In genomic region chr20:48722737-48723191, GRCh38 we compare ENCODE assay signal across 8 cellular contexts.
A peak's percentile ranks its signal among the peaks of the same experiment; 100 is the strongest.
DNase-seq lines count a peak whose midpoint lies in the region; ATAC-seq, FAIRE-seq and TF ChIP-seq lines count a peak whose summit lies in the region.

No MANE protein-coding gene starts in this region.

- TF ChIP-seq POLR2A in right lobe of liver (IDR thresholded peaks at IDR 0.05): no peak

- no peaks in the 10 kb centered on the region for H3K36me3 Mint-ChIP-seq in astrocyte (ENCODE audit: low read depth, unreplicated experiment)
- peaks cover 67% of the 10 kb centered on the region for H3K36me3 Mint-ChIP-seq in endothelial cell (ENCODE audit: low read depth, unreplicated experiment)

- H3K9me3 ChIP-seq in astrocyte (ENCODE audit: insufficient read depth, low read depth, low read length): no peaks in the 10 kb centered on the region
- H3K9me3 ChIP-seq in right lobe of liver: no peaks in the 10 kb centered on the region

- H3K9me3 Mint-ChIP-seq in astrocyte (ENCODE audit: unreplicated experiment) (peaks cover 4% of the 10 kb centered on the region), endothelial cell (ENCODE audit: unreplicated experiment) (no peaks in the 10 kb centered on the region)

- H3K4me1 ChIP-seq in astrocyte (ENCODE audit: insufficient read depth, low read length): peaks cover 27% of the 10 kb centered on the region
- H3K4me1 ChIP-seq in right lobe of liver: peaks cover 0 to 18% (median 2%) of the 10 kb centered on the region in 4 donors

- peak overlapping the region; percentile 59 for H3K4me2 ChIP-seq in astrocyte (ENCODE audit: low read length)

- peak overlapping the region; percentile 33 for H3K9ac ChIP-seq in astrocyte (ENCODE audit: low read length)

- no peak overlapping the region for H3K4me3 Mint-ChIP-seq in astrocyte (ENCODE audit: unreplicated experiment)
- H3K4me3 Mint-ChIP-seq in endothelial cell (ENCODE audit: unreplicated experiment): no peak overlapping the region

- H3K27me3 Mint-ChIP-seq in astrocyte (ENCODE audit: low read depth, unreplicated experiment) (peaks cover 4% of the 10 kb centered on the region), endothelial cell (ENCODE audit: unreplicated experiment) (peaks cover 31% of the 10 kb centered on the region)

- DNase-seq in AG20443 (ENCODE audit: low spot score) (peak; percentile 61), HT1080 (ENCODE audit: low read depth) (peak; percentile 75), astrocyte (ENCODE audit: low read depth) (peak; percentile 19), right lobe of liver (peak in 2 of 3 donors; percentile 52 to 55), endothelial cell (ENCODE audit: low spot score) (no peak), NCI-H1436 treated with DMSO at 0.1 percent for 48 hours (lab: John Stamatoyannopoulos, UW) (no peak), T-helper 1 cell (no peak)

- H3K4me3 ChIP-seq in astrocyte (ENCODE audit: insufficient read depth, low read depth, low read length) (no peak overlapping the region), right lobe of liver (no peak overlapping the region)

- ATAC-seq in right lobe of liver (peak; percentile 61 to 85 (median 73)), HG02798 (IDR thresholded peaks at IDR 0.05; ENCODE audit: poor library complexity, unreplicated experiment) (no peak)

- no peaks in the 10 kb centered on the region for H3K79me2 ChIP-seq in astrocyte (ENCODE audit: insufficient read depth, low read length)

- H3K27ac ChIP-seq in astrocyte (ENCODE audit: low read depth, low read length): peak overlapping the region; percentile 35
- peak overlapping the region in 2 of 3 donors; percentile 24 to 63 for H3K27ac ChIP-seq in right lobe of liver

- H2AFZ ChIP-seq in astrocyte (ENCODE audit: low read depth, low read length): no peak overlapping the region

- WGBS in right lobe of liver (ENCODE audit: insufficient coverage, low coverage, low lambda C conversion rate, missing lambda C conversion rate): 14% methylated on average over 6 of the region's 8 CpGs

- H3K27me3 ChIP-seq in astrocyte (ENCODE audit: insufficient read depth, low read length): no peaks in the 10 kb centered on the region
- H3K27me3 ChIP-seq in right lobe of liver: no peaks in the 10 kb centered on the region

- TF ChIP-seq CTCF in astrocyte (IDR thresholded peaks at IDR 0.05; ENCODE audit: insufficient read depth, low read depth, low read length): no peak
- peak in 1 of 4 donors; percentile 19 for TF ChIP-seq CTCF in right lobe of liver (IDR thresholded peaks at IDR 0.05)
- TF ChIP-seq CTCF in endothelial cell (IDR thresholded peaks at IDR 0.05; ENCODE audit: unreplicated experiment): no peak

- H4K20me1 ChIP-seq in astrocyte (ENCODE audit: insufficient read depth, low read length): peaks cover 21% of the 10 kb centered on the region

- H3K4me1 Mint-ChIP-seq in astrocyte (ENCODE audit: low read depth, unreplicated experiment) (no peaks in the 10 kb centered on the region), endothelial cell (ENCODE audit: unreplicated experiment) (peaks cover 37% of the 10 kb centered on the region)

- H3K27ac Mint-ChIP-seq in astrocyte (ENCODE audit: unreplicated experiment) (no peak overlapping the region), endothelial cell (ENCODE audit: unreplicated experiment) (no peak overlapping the region)

- FAIRE-seq in astrocyte (lab: Jason Lieb, UNC): no peak

- intact Hi-C loops in right lobe of liver (cut with DNase I): no loop called here

- H3K36me3 ChIP-seq in astrocyte (ENCODE audit: insufficient read depth, low read length) (no peaks in the 10 kb centered on the region), right lobe of liver (no peaks in the 10 kb centered on the region)

Comparison
In these comparisons a context has a peak if more than half of its experiments do, and no peak if none do; other contexts are left out.
1. DNase-seq: peak in AG20443 (single experiment), HT1080 (single experiment), astrocyte (single experiment) and right lobe of liver (2 of 3); none in endothelial cell (single experiment), NCI-H1436 treated with DMSO at 0.1 percent for 48 hours (single experiment) and T-helper 1 cell (0 of 5).